Comparison of ENCODE assay signal across 10 cellular contexts in genomic region chr6:158784505-158784904, GRCh38. TPM values are rescaled to one million over a fixed set of nuclear protein-coding genes. Genes with fewer than 3 reads are reported as not detected.
DNase-seq lines count a peak whose midpoint lies in the region; ATAC-seq and TF ChIP-seq lines count a peak whose summit lies in the region.
"Had no signal": no experiment of that assay in that cellular context is flagged by ENCODE, and none has a peak within 500 bp of the region (broad histone marks: within the 10 kb centered on the region; RNA-seq: fewer than 3 reads in every experiment).

No MANE protein-coding gene starts in this region.

- H3K4me3 ChIP-seq in GM23338 (no peak overlapping the region), PC-9 (no peak overlapping the region), epithelial cell of esophagus (ENCODE audit: low read length) (no peak overlapping the region), left lung (no peak overlapping the region)

- H3F3A ChIP-seq in GM23338 (replicated peaks; ENCODE audit: low read depth) (peaks cover 30% of the 10 kb centered on the region; the same call in 1 of the 2 replicates), PC-9 (ENCODE audit: insufficient read depth, low read depth) (peaks cover 100% of the 10 kb centered on the region)

- H3K27ac Mint-ChIP-seq in GM23338 (peak overlapping the region; percentile 84; the same call in 1 of the 2 replicates), progenitor cell of endocrine pancreas (peak overlapping the region; percentile 90), natural killer cell (peak overlapping the region in 1 of 2 donors; percentile 8)

- intact Hi-C loops in PC-9 (cut with micrococcal nuclease; ENCODE audit: unreplicated experiment) (loop anchor here (5.0 kb wide), 1 partner anchor 77 kb away; no protein-coding TSS in a partner anchor), left lung (cut with DNase I) (no loop called here), natural killer cell (cut with micrococcal nuclease) (no loop called here)

- H3K4me1 ChIP-seq in GM23338 (ENCODE audit: insufficient read depth) (no peaks in the 10 kb centered on the region), PC-9 (replicated peaks; ENCODE audit: insufficient read depth) (peaks cover 99% of the 10 kb centered on the region), left lung (peaks cover 4 to 7% of the 10 kb centered on the region in 2 donors)

- ATAC-seq in GM23338 (no peak), left lung (no peak), natural killer cell (no peak)

- H3K4me2 ChIP-seq in GM23338 = no peak overlapping the region
- peak overlapping the region; percentile 50 for H3K4me2 ChIP-seq in PC-9

- H3K9me3 Mint-ChIP-seq in GM23338 (no peaks in the 10 kb centered on the region), progenitor cell of endocrine pancreas (ENCODE audit: low read depth) (no peaks in the 10 kb centered on the region), natural killer cell (no peaks in the 10 kb centered on the region)

- BruUV-seq in PC-9 (replicated peaks; lab: Mats Ljungman, UMichigan) = no TSS peak

- peaks cover 20% of the 10 kb centered on the region; the same call in 2 of the 3 replicates for H3K4me1 Mint-ChIP-seq in GM23338
- H3K4me1 Mint-ChIP-seq in progenitor cell of endocrine pancreas (ENCODE audit: low read depth) = peaks cover 43% of the 10 kb centered on the region
- peaks cover 13 to 15% of the 10 kb centered on the region in 2 donors for H3K4me1 Mint-ChIP-seq in natural killer cell

- H3K36me3 Mint-ChIP-seq in GM23338 (ENCODE audit: low read depth) = peaks cover 92% of the 10 kb centered on the region
- peaks cover 60% of the 10 kb centered on the region for H3K36me3 Mint-ChIP-seq in progenitor cell of endocrine pancreas (ENCODE audit: insufficient read depth)
- H3K36me3 Mint-ChIP-seq in natural killer cell = peaks cover 20% of the 10 kb centered on the region

- H3K9me3 ChIP-seq in PC-9 (ENCODE audit: insufficient read depth, low read depth) = no peaks in the 10 kb centered on the region
- no peaks in the 10 kb centered on the region for H3K9me3 ChIP-seq in left lung

- CTCF ChIA-PET in PC-9 (lab: Charles Lee) = no interaction called here

- H4K20me1 ChIP-seq in GM23338 (replicated peaks; ENCODE audit: insufficient read depth) (peaks cover 60% of the 10 kb centered on the region), PC-9 (ENCODE audit: insufficient read depth) (peaks cover 88% of the 10 kb centered on the region)

- H2AFZ ChIP-seq in GM23338 (no peak overlapping the region), PC-9 (no peak overlapping the region)

- POLR2A ChIA-PET in PC-9 (lab: Charles Lee; ENCODE audit: unreplicated experiment) = no interaction called here

- H3K36me3 ChIP-seq in GM23338 (ENCODE audit: insufficient read depth) (peaks cover 82% of the 10 kb centered on the region), PC-9 (ENCODE audit: low read depth) (peaks cover 95% of the 10 kb centered on the region), left lung (peaks cover 4 to 99% of the 10 kb centered on the region in 2 donors)

- H3K27me3 Mint-ChIP-seq in GM23338 (ENCODE audit: insufficient read depth, low read depth, poor library complexity) (no peaks in the 10 kb centered on the region), progenitor cell of endocrine pancreas (no peaks in the 10 kb centered on the region), natural killer cell (ENCODE audit: low read depth in 2 of 2) (no peaks in the 10 kb centered on the region)

- peaks cover 100% of the 10 kb centered on the region for H3K79me2 ChIP-seq in GM23338 (replicated peaks; ENCODE audit: insufficient read depth)
- peaks cover 100% of the 10 kb centered on the region for H3K79me2 ChIP-seq in PC-9 (ENCODE audit: low read depth)

- TF ChIP-seq CTCF in GM23338 (conservative IDR thresholded peaks at IDR 0.05; ENCODE audit: low read depth in 2 of 2) (no peak), PC-9 (conservative IDR thresholded peaks at IDR 0.05) (no peak), epithelial cell of esophagus (IDR thresholded peaks at IDR 0.05; ENCODE audit: insufficient read depth, low read depth, low read length, missing control alignments) (no peak), progenitor cell of endocrine pancreas (IDR thresholded peaks at IDR 0.05; ENCODE audit: unreplicated experiment) (no peak), left lung (IDR thresholded peaks at IDR 0.05) (no peak), natural killer cell (IDR thresholded peaks at IDR 0.05) (no peak)

- DNase-seq in GM23338 (ENCODE audit: low spot score) = no peak
- peak; percentile 50 to 83 for DNase-seq in PC-9
- peak; percentile 90 for DNase-seq in epithelial cell of esophagus (ENCODE audit: low read depth)
- no peak for DNase-seq in progenitor cell of endocrine pancreas (ENCODE audit: low spot score, unreplicated experiment)
- DNase-seq in left lung = no peak
- DNase-seq in germinal center (ENCODE audit: low spot score) = no peak
- DNase-seq in natural killer cell = no peak
- DNase-seq: activated CD4-positive, alpha-beta T cell treated with anti-CD3 and anti-CD28 coated beads for 4 hours; GDM1; NCI-H187 treated with DMSO at 0.1 percent for 48 hours had no signal

- H3K27ac ChIP-seq in GM23338 (ENCODE audit: low read depth) (0 out of 2 replicates have a peak overlapping the region, but pooled peaks have one; percentile 63), PC-9 (peak overlapping the region; percentile 81), left lung (no peak overlapping the region)

- H3K4me3 Mint-ChIP-seq in GM23338 = no peak overlapping the region
- no peak overlapping the region for H3K4me3 Mint-ChIP-seq in progenitor cell of endocrine pancreas (ENCODE audit: low read depth)
- H3K4me3 Mint-ChIP-seq in natural killer cell = no peak overlapping the region

- H3K9me2 ChIP-seq in GM23338 (ENCODE audit: insufficient read depth) (no peaks in the 10 kb centered on the region), PC-9 (ENCODE audit: insufficient read depth) (no peaks in the 10 kb centered on the region; the same call in 1 of the 2 replicates)

- no peaks in the 10 kb centered on the region for H3K27me3 ChIP-seq in GM23338 (ENCODE audit: insufficient read depth)
- H3K27me3 ChIP-seq in PC-9 (ENCODE audit: insufficient read depth, low read depth) = no peaks in the 10 kb centered on the region
- H3K27me3 ChIP-seq in left lung = no peaks in the 10 kb centered on the region

TF ChIP-seq in GM23338, 12 proteins besides CTCF, POLR2A, EP300 and RAD21 (continues in another document):
- no peak for TF ChIP-seq NANOG (IDR thresholded peaks at IDR 0.05; ENCODE audit: borderline replicate concordance)
- no peak for TF ChIP-seq STAT1 (IDR thresholded peaks at IDR 0.05; ENCODE audit: unreplicated experiment)
- TF ChIP-seq, protein P1, sequence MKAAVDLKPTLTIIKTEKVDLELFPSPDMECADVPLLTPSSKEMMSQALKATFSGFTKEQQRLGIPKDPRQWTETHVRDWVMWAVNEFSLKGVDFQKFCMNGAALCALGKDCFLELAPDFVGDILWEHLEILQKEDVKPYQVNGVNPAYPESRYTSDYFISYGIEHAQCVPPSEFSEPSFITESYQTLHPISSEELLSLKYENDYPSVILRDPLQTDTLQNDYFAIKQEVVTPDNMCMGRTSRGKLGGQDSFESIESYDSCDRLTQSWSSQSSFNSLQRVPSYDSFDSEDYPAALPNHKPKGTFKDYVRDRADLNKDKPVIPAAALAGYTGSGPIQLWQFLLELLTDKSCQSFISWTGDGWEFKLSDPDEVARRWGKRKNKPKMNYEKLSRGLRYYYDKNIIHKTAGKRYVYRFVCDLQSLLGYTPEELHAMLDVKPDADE (IDR thresholded peaks at IDR 0.05) = no peak
- no peak for TF ChIP-seq EZH2phosphoT487 (IDR thresholded peaks at IDR 0.05; ENCODE audit: unreplicated experiment)
- no peak for TF ChIP-seq ZNF331 (CRISPR knock-in tag; IDR thresholded peaks at IDR 0.05; ENCODE audit: low read depth)
- TF ChIP-seq EZH2 (IDR thresholded peaks at IDR 0.05; ENCODE audit: low read depth, unreplicated experiment) = no peak
- TF ChIP-seq POLR2AphosphoS5 (IDR thresholded peaks at IDR 0.05; ENCODE audit: low read depth) = no peak
- TF ChIP-seq REST (IDR thresholded peaks at IDR 0.05; ENCODE audit: unreplicated experiment) = no peak
- no peak for TF ChIP-seq JUNB (IDR thresholded peaks at IDR 0.05; ENCODE audit: unreplicated experiment)
- TF ChIP-seq CREB1 (CRISPR knock-in tag; IDR thresholded peaks at IDR 0.05; ENCODE audit: low read depth) = no peak

RNA-seq across cellular contexts. Expression of gene EZR, which starts 34.7 kb away (rescaled TPM):
- total RNA-seq in GM23338 (2014; rRNA removed; shearing (Covaris generic)) = 208 and 209 TPM in 2 replicates
- polyA plus RNA-seq in GM23338 (2016; fragmentation: Nextera tagmentation; extraction: Ambion mirVana) = 188 and 199 TPM in 2 replicates
- total RNA-seq in PC-9 (2021) = 231 and 240 TPM in 2 replicates
- 258 and 274 TPM in 2 replicates for total RNA-seq in progenitor cell of endocrine pancreas
- total RNA-seq in left lung = 100 to 1,000 TPM; 315 to 328 TPM
- total RNA-seq in natural killer cell = 100 to 1,000 TPM; 119 to 157 (median 133) TPM

Comparison
In these comparisons a context has a peak if more than half of its experiments do, and no peak if none do; other contexts are left out.
1. DNase-seq: peak in PC-9 (2 of 2) and epithelial cell of esophagus (single experiment); none in GM23338 (single experiment), progenitor cell of endocrine pancreas (single experiment), left lung (0 of 2), germinal center (single experiment) and natural killer cell (single experiment).
2. H3K27ac ChIP-seq: peak in GM23338 (single experiment) and PC-9 (single experiment); none in left lung (0 of 2).